ENCODE assay signal across 1 cellular context in the genomic region with DNA sequence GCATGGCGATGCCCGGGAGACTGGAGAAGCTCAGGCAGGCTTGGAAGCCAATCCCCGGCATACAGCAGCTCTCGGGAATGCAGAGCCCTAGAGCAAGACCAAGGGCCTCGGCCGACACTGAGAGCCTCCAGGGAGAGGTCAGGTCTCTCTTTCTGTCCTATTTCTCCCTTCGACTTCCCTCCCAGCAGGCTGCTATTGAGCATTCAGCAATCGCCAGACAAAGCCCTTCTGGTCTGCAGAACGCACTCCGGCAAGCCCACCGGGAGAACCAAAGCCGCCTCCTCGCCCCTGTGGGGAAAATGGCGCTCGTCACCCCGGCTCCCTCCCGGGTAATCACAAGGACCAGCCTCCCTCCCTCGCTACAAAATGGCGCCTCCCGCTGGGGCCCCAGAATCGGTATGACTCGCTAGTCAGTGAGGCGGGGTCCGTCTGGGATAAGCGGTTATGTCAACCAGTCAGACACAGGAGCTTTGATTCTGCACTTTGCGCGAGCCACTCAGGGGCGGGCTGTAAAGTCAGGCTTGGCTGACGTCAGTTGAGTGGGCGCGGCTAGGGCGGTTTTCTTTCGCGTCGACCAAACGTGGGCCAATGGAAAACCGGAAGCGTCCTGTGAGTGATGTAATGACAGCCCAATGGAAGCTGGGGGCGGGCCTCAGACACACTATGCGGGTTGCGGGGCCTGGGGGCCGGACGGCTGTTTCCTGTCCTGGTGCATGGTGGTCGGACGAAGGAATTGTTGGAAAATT.
A peak's percentile ranks its signal among the peaks of the same experiment; 100 is the strongest.
TF ChIP-seq lines count a peak whose summit lies in the region.

Gene ZNF143 (plus strand): TSS at position 691 of the 746 bp plus-strand sequence. CDS start 10,297 bp downstream, outside the sequence.

TF ChIP-seq in HEK293, 187 proteins besides CTCF, POLR2A, EP300 and RAD21 (continued from another document and continues in another):
- TF ChIP-seq ZNF426 (tag by site-specific recombination; IDR thresholded peaks at IDR 0.05) (no peak), ZNF768 (tag by site-specific recombination; IDR thresholded peaks at IDR 0.05) (no peak), YY1 (tag by site-specific recombination; IDR thresholded peaks at IDR 0.05) (peak; percentile 96), ZNF274 (IDR thresholded peaks at IDR 0.05; ENCODE audit: low read length) (no peak), ZNF274 (tag by site-specific recombination; IDR thresholded peaks at IDR 0.05; ENCODE audit: borderline replicate concordance) (no peak), KLF16 (tag by site-specific recombination; IDR thresholded peaks at IDR 0.05) (peak; percentile 74; the same call in 1 of the 2 replicates), ZXDB (tag by site-specific recombination; IDR thresholded peaks at IDR 0.05) (peak; percentile 68), ZNF76 (tag by site-specific recombination; IDR thresholded peaks at IDR 0.05; ENCODE audit: borderline replicate concordance, low read depth) (peak; percentile 95), ZNF449 (tag by site-specific recombination; IDR thresholded peaks at IDR 0.05) (no peak), OSR2 (tag by site-specific recombination; IDR thresholded peaks at IDR 0.05) (no peak), SP3 (tag by site-specific recombination; IDR thresholded peaks at IDR 0.05) (peak; percentile 98), SCRT2 (tag by site-specific recombination; IDR thresholded peaks at IDR 0.05) (no peak), SP2 (tag by site-specific recombination; IDR thresholded peaks at IDR 0.05) (peak; percentile 96), ZNF404 (tag by site-specific recombination; IDR thresholded peaks at IDR 0.05) (no peak), IKZF3 (tag by site-specific recombination; IDR thresholded peaks at IDR 0.05) (peak; percentile 56), ZNF146 (tag by site-specific recombination; IDR thresholded peaks at IDR 0.05) (no peak), ATF2 (tag by site-specific recombination; IDR thresholded peaks at IDR 0.05; ENCODE audit: low read depth) (peak; percentile 98), ZNF580 (tag by site-specific recombination; IDR thresholded peaks at IDR 0.05) (peak; percentile 83), SETDB1 (IDR thresholded peaks at IDR 0.05; ENCODE audit: insufficient read length, low read length) (peak; percentile 54), ZNF843 (tag by site-specific recombination; IDR thresholded peaks at IDR 0.05) (0 out of 2 replicates have a peak, but pooled peaks have one; percentile 41), ZNF366 (tag by site-specific recombination; conservative IDR thresholded peaks at IDR 0.05) (no peak), ZNF350 (tag by site-specific recombination; IDR thresholded peaks at IDR 0.05) (no peak), SCRT1 (tag by site-specific recombination; IDR thresholded peaks at IDR 0.05; ENCODE audit: borderline replicate concordance) (no peak), ZNF660 (tag by site-specific recombination; IDR thresholded peaks at IDR 0.05) (peak; percentile 46), ZNF2 (tag by site-specific recombination; IDR thresholded peaks at IDR 0.05) (0 out of 2 replicates have a peak, but pooled peaks have one; percentile 22), ZSCAN30 (tag by site-specific recombination; IDR thresholded peaks at IDR 0.05) (0 out of 2 replicates have a peak, but pooled peaks have one; percentile 36), TRIM28 (IDR thresholded peaks at IDR 0.05; ENCODE audit: borderline replicate concordance, low read length) (0 out of 2 replicates have a peak, but pooled peaks have one; percentile 7), ZBTB48 (tag by site-specific recombination; IDR thresholded peaks at IDR 0.05) (peak; percentile 46; the same call in 1 of the 2 replicates), RBAK (tag by site-specific recombination; IDR thresholded peaks at IDR 0.05) (no peak)
- TF ChIP-seq, protein P1, sequence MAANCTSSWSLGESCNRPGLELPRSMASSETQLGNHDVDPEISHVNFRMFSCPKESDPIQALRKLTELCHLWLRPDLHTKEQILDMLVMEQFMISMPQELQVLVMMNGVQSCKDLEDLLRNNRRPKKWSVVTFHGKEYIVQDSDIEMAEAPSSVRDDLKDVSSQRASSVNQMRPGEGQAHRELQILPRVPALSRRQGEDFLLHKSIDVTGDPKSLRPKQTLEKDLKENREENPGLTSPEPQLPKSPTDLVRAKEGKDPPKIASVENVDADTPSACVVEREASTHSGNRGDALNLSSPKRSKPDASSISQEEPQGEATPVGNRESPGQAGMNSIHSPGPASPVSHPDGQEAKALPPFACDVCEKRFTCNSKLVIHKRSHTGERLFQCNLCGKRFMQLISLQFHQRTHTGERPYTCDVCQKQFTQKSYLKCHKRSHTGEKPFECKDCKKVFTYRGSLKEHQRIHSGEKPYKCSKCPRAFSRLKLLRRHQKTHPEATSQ (tag by site-specific recombination; IDR thresholded peaks at IDR 0.05) = no peak
- TF ChIP-seq, protein P2, sequence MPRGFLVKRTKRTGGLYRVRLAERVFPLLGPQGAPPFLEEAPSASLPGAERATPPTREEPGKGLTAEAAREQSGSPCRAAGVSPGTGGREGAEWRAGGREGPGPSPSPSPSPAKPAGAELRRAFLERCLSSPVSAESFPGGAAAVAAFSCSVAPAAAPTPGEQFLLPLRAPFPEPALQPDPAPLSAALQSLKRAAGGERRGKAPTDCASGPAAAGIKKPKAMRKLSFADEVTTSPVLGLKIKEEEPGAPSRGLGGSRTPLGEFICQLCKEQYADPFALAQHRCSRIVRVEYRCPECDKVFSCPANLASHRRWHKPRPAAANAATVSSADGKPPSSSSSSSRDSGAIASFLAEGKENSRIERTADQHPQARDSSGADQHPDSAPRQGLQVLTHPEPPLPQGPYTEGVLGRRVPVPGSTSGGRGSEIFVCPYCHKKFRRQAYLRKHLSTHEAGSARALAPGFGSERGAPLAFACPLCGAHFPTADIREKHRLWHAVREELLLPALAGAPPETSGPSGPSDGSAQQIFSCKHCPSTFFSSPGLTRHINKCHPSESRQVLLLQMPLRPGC (tag by site-specific recombination; IDR thresholded peaks at IDR 0.05) = no peak
- TF ChIP-seq, protein P3, sequence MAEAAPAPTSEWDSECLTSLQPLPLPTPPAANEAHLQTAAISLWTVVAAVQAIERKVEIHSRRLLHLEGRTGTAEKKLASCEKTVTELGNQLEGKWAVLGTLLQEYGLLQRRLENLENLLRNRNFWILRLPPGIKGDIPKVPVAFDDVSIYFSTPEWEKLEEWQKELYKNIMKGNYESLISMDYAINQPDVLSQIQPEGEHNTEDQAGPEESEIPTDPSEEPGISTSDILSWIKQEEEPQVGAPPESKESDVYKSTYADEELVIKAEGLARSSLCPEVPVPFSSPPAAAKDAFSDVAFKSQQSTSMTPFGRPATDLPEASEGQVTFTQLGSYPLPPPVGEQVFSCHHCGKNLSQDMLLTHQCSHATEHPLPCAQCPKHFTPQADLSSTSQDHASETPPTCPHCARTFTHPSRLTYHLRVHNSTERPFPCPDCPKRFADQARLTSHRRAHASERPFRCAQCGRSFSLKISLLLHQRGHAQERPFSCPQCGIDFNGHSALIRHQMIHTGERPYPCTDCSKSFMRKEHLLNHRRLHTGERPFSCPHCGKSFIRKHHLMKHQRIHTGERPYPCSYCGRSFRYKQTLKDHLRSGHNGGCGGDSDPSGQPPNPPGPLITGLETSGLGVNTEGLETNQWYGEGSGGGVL (tag by site-specific recombination; IDR thresholded peaks at IDR 0.05) = no peak
- TF ChIP-seq, protein P4, sequence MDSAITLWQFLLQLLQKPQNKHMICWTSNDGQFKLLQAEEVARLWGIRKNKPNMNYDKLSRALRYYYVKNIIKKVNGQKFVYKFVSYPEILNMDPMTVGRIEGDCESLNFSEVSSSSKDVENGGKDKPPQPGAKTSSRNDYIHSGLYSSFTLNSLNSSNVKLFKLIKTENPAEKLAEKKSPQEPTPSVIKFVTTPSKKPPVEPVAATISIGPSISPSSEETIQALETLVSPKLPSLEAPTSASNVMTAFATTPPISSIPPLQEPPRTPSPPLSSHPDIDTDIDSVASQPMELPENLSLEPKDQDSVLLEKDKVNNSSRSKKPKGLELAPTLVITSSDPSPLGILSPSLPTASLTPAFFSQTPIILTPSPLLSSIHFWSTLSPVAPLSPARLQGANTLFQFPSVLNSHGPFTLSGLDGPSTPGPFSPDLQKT (IDR thresholded peaks at IDR 0.05; ENCODE audit: borderline replicate concordance, low read depth, low read length) = peak; percentile 92; the same call in 1 of the 2 replicates
- TF ChIP-seq, protein P5, sequence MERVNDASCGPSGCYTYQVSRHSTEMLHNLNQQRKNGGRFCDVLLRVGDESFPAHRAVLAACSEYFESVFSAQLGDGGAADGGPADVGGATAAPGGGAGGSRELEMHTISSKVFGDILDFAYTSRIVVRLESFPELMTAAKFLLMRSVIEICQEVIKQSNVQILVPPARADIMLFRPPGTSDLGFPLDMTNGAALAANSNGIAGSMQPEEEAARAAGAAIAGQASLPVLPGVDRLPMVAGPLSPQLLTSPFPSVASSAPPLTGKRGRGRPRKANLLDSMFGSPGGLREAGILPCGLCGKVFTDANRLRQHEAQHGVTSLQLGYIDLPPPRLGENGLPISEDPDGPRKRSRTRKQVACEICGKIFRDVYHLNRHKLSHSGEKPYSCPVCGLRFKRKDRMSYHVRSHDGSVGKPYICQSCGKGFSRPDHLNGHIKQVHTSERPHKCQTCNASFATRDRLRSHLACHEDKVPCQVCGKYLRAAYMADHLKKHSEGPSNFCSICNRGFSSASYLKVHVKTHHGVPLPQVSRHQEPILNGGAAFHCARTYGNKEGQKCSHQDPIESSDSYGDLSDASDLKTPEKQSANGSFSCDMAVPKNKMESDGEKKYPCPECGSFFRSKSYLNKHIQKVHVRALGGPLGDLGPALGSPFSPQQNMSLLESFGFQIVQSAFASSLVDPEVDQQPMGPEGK (tag by site-specific recombination; IDR thresholded peaks at IDR 0.05) = peak; percentile 58
- TF ChIP-seq, protein P6, sequence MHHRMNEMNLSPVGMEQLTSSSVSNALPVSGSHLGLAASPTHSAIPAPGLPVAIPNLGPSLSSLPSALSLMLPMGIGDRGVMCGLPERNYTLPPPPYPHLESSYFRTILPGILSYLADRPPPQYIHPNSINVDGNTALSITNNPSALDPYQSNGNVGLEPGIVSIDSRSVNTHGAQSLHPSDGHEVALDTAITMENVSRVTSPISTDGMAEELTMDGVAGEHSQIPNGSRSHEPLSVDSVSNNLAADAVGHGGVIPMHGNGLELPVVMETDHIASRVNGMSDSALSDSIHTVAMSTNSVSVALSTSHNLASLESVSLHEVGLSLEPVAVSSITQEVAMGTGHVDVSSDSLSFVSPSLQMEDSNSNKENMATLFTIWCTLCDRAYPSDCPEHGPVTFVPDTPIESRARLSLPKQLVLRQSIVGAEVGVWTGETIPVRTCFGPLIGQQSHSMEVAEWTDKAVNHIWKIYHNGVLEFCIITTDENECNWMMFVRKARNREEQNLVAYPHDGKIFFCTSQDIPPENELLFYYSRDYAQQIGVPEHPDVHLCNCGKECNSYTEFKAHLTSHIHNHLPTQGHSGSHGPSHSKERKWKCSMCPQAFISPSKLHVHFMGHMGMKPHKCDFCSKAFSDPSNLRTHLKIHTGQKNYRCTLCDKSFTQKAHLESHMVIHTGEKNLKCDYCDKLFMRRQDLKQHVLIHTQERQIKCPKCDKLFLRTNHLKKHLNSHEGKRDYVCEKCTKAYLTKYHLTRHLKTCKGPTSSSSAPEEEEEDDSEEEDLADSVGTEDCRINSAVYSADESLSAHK (tag by site-specific recombination; IDR thresholded peaks at IDR 0.05) = no peak
